26 cellular contexts compared by ENCODE assay signal in the genomic region with DNA sequence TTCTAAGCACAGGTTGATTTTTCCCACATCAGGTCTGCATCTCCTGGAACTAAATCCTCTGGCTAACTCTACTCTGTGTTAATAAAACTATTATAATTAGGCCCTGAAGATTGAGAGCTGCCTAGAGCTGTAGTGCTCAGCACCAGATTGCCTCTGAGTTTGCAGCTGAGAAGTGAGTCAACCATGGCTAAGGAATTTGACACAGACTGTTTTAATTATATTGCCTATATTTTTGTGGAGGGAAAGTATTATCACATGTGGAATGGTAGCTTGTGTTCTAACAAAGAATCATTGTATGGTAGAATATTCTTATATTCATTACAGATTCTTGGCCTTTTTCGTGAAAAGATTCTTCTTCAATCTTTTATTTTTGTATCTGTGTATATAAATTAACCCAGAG.
DNase-seq lines count a peak whose midpoint lies in the region; ATAC-seq, FAIRE-seq and TF ChIP-seq lines count a peak whose summit lies in the region.
"Had no signal": no experiment of that assay in that cellular context is flagged by ENCODE, and none has a peak within 500 bp of the region (broad histone marks: within the 10 kb centered on the region; RNA-seq: fewer than 3 reads in every experiment).

No MANE protein-coding gene starts in this region.

- TF ChIP-seq CTCF in A673 (conservative IDR thresholded peaks at IDR 0.05; ENCODE audit: low read depth, low read length) (no peak), astrocyte (IDR thresholded peaks at IDR 0.05; ENCODE audit: insufficient read depth, low read depth, low read length) (no peak), fibroblast of mammary gland (conservative IDR thresholded peaks at IDR 0.05; ENCODE audit: control insufficient read depth, insufficient read depth, low read depth, low read length) (no peak), retinal pigment epithelial cell (conservative IDR thresholded peaks at IDR 0.05; ENCODE audit: low read depth, low read length) (no peak)

- CTCF ChIA-PET in A673 (lab: Charles Lee) = no interaction called here

- H3K9me3 ChIP-seq in A673 (ENCODE audit: low read depth, low read length, poor library complexity, severe bottlenecking) = no peaks in the 10 kb centered on the region
- no peaks in the 10 kb centered on the region for H3K9me3 ChIP-seq in astrocyte (ENCODE audit: insufficient read depth, low read depth, low read length)
- H3K9me3 ChIP-seq: BE2C; BLaER1 treated with 17β-estradiol and CSF1 and Interleukin-3, amounts not matched to agents 10 nM and 100 nM had no signal

- POLR2A ChIA-PET in A673 (lab: Charles Lee; ENCODE audit: low non-redundant PET) = no interaction called here

- no peaks in the 10 kb centered on the region for H3K36me3 ChIP-seq in A673 (ENCODE audit: insufficient read depth, low read length, poor library complexity, severe bottlenecking)
- H3K36me3 ChIP-seq in astrocyte (ENCODE audit: insufficient read depth, low read length) = no peaks in the 10 kb centered on the region
- H3K36me3 ChIP-seq: BE2C; BLaER1 treated with 17β-estradiol and CSF1 and Interleukin-3, amounts not matched to agents 10 nM and 100 nM had no signal

- H3K9ac ChIP-seq in astrocyte (ENCODE audit: low read length) = no peak overlapping the region
- H3K9ac ChIP-seq: BLaER1 treated with 17β-estradiol and CSF1 and Interleukin-3, amounts not matched to agents 10 nM and 100 nM; GM23248 had no signal

- no peaks in the 10 kb centered on the region for H3K4me1 ChIP-seq in A673 (ENCODE audit: insufficient read depth, low read length, poor library complexity, severe bottlenecking)
- no peaks in the 10 kb centered on the region for H3K4me1 ChIP-seq in astrocyte (ENCODE audit: insufficient read depth, low read length)
- H3K4me1 ChIP-seq: BE2C had no signal

- H3K4me2 ChIP-seq in astrocyte (ENCODE audit: low read length) = no peak overlapping the region
- H3K4me2 ChIP-seq: BLaER1 treated with 17β-estradiol and CSF1 and Interleukin-3, amounts not matched to agents 10 nM and 100 nM had no signal

- H3K27ac Mint-ChIP-seq in astrocyte (ENCODE audit: unreplicated experiment) = no peak overlapping the region
- H3K27ac Mint-ChIP-seq: CD14-positive monocyte; CD4-positive, alpha-beta T cell; CD8-positive, alpha-beta memory T cell had no signal

- DNase-seq in A673 (ENCODE audit: low spot score) = peak; percentile 18
- DNase-seq in astrocyte (ENCODE audit: low read depth) = peak; percentile 11
- DNase-seq in fibroblast of mammary gland (ENCODE audit: low read depth) = peak; percentile 0
- peak; percentile 29 for DNase-seq in retinal pigment epithelial cell (ENCODE audit: low read depth)
- no peak for DNase-seq in midbrain (lab: John Stamatoyannopoulos, UW)
- DNase-seq: ACHN; AML-193; BE2C; CD4-positive, alpha-beta T cell; CD8-positive, alpha-beta memory T cell; DMS 273 treated with DMSO at 0.1 percent for 48 hours; DMS79; EL; GDM1; GM23248; H7; HCEC 1CT had no signal

- intact Hi-C loops in A673 (cut with micrococcal nuclease; ENCODE audit: unreplicated experiment) = no loop called here

- ATAC-seq in HG03135 (IDR thresholded peaks at IDR 0.05; ENCODE audit: unreplicated experiment) = no peak
- ATAC-seq in GM18909 (IDR thresholded peaks at IDR 0.05; ENCODE audit: poor library complexity, unreplicated experiment) = no peak
- ATAC-seq: GM12878 had no signal

- H3K27ac ChIP-seq in A673 (ENCODE audit: low read depth, low read length, poor library complexity, severe bottlenecking) = no peak overlapping the region
- no peak overlapping the region for H3K27ac ChIP-seq in astrocyte (ENCODE audit: low read depth, low read length)
- H3K27ac ChIP-seq: 22Rv1; BLaER1 treated with 17β-estradiol and CSF1 and Interleukin-3, amounts not matched to agents 10 nM and 100 nM; GM23248 had no signal

- FAIRE-seq in astrocyte (lab: Jason Lieb, UNC) = no peak
- FAIRE-seq: A204.1, D721Med, GM12878, H1 had no signal

- H3K27me3 Mint-ChIP-seq in astrocyte (ENCODE audit: low read depth, unreplicated experiment) = no peaks in the 10 kb centered on the region
- H3K27me3 Mint-ChIP-seq: CD4-positive, alpha-beta T cell; CD8-positive, alpha-beta memory T cell had no signal

- no TSS peak for BruUV-seq in A673 (replicated peaks; lab: Mats Ljungman, UMichigan)

- no peak overlapping the region for H3K4me3 Mint-ChIP-seq in astrocyte (ENCODE audit: unreplicated experiment)
- H3K4me3 Mint-ChIP-seq: CD14-positive monocyte; CD4-positive, alpha-beta T cell; CD8-positive, alpha-beta memory T cell had no signal

- H2AFZ ChIP-seq in astrocyte (ENCODE audit: low read depth, low read length) = no peak overlapping the region
- H2AFZ ChIP-seq: GM23248 had no signal

- H3K36me3 Mint-ChIP-seq in astrocyte (ENCODE audit: low read depth, unreplicated experiment) = no peaks in the 10 kb centered on the region
- H3K36me3 Mint-ChIP-seq: CD14-positive monocyte; CD8-positive, alpha-beta memory T cell had no signal

- H3K4me3 ChIP-seq in A673 (ENCODE audit: low read depth, low read length, poor library complexity, severe bottlenecking) (no peak overlapping the region), astrocyte (ENCODE audit: insufficient read depth, low read depth, low read length) (no peak overlapping the region), fibroblast of mammary gland (ENCODE audit: control insufficient read depth, low read depth, low read length) (no peak overlapping the region), retinal pigment epithelial cell (ENCODE audit: low read length) (no peak overlapping the region)
- H3K4me3 ChIP-seq: BLaER1 treated with 17β-estradiol and CSF1 and Interleukin-3, amounts not matched to agents 10 nM and 100 nM; GM12878; GM23248 had no signal

- H3K9me3 Mint-ChIP-seq in astrocyte (ENCODE audit: unreplicated experiment) = peaks cover 2% of the 10 kb centered on the region

- no peaks in the 10 kb centered on the region for H3K27me3 ChIP-seq in A673 (replicated peaks; ENCODE audit: insufficient read depth, low read depth, low read length, poor library complexity)
- no peaks in the 10 kb centered on the region for H3K27me3 ChIP-seq in astrocyte (ENCODE audit: insufficient read depth, low read length)
- H3K27me3 ChIP-seq: BE2C; BLaER1 treated with 17β-estradiol and CSF1 and Interleukin-3, amounts not matched to agents 10 nM and 100 nM had no signal

- H3K4me1 Mint-ChIP-seq in astrocyte (ENCODE audit: low read depth, unreplicated experiment) = peaks cover 2% of the 10 kb centered on the region
- H3K4me1 Mint-ChIP-seq: CD14-positive monocyte; CD8-positive, alpha-beta memory T cell had no signal

- no peaks in the 10 kb centered on the region for H4K20me1 ChIP-seq in astrocyte (ENCODE audit: insufficient read depth, low read length)
- H4K20me1 ChIP-seq: BLaER1 treated with 17β-estradiol and CSF1 and Interleukin-3, amounts not matched to agents 10 nM and 100 nM had no signal

- no peaks in the 10 kb centered on the region for H3K79me2 ChIP-seq in astrocyte (ENCODE audit: insufficient read depth, low read length)
